In the genomic region with DNA sequence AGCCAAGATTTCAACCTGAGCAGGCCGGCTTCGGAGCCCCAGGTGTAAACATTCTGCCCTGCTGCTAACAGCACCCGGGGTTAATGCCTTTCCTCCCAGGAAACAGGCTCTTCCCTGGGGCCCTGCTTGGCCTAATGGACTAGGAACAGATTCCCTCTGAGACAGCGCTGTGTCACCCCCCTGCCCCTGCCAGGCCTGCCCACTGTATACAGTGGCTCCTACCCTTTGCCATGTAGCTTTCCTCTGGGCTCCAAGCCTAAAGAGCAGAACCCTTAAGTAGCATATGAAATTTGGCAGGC, we compare ENCODE assay signal across 18 cellular contexts. TPM values are rescaled to one million over a fixed set of nuclear protein-coding genes. Genes with fewer than 3 reads are reported as not detected.
"Had no signal": no experiment of that assay in that cellular context is flagged by ENCODE, and none has a peak within 500 bp of the region (broad histone marks: within the 10 kb centered on the region; RNA-seq: fewer than 3 reads in every experiment).

No MANE protein-coding gene starts in this region.

- H3K36me3 ChIP-seq: brain microvascular endothelial cell, gastroesophageal sphincter, neutrophil, thyroid gland, vagina had no signal

- ATAC-seq: activated T-cell treated with anti-CD3 and anti-CD28 coated beads, Interleukin-2, amount 50 U/mL, for 72 hours; gastroesophageal sphincter; left colon; mucosa of descending colon; naive thymus-derived CD8-positive, alpha-beta T cell; right cardiac atrium had no signal

- H3K4me3 ChIP-seq: gastroesophageal sphincter, mucosa of descending colon, SK-N-MC, thyroid gland, vagina had no signal

- H3K27me3 ChIP-seq: thyroid gland, vagina had no signal

- H3K27ac Mint-ChIP-seq: activated CD4-positive, alpha-beta memory T cell treated with anti-CD3 and anti-CD28 coated beads for 36 hours; activated naive CD8-positive, alpha-beta T cell treated with anti-CD3 and anti-CD28 coated beads, Interleukin-2, amount 10 ng/mL, durations not matched to agents 7 days and 5 days; activated T-cell treated with anti-CD3 and anti-CD28 coated beads, Interleukin-2, amount 50 U/mL, for 72 hours; dendritic cell treated with granulocyte-macrophage colony-stimulating factor and Interleukin-4, amounts not matched to agents 40 ng/mL and 50 ng/mL, for 4 days; progenitor cell of endocrine pancreas had no signal

- H3K4me3 Mint-ChIP-seq: activated CD4-positive, alpha-beta memory T cell treated with anti-CD3 and anti-CD28 coated beads for 36 hours; activated naive CD8-positive, alpha-beta T cell treated with anti-CD3 and anti-CD28 coated beads, Interleukin-2, amount 10 ng/mL, durations not matched to agents 7 days and 5 days; activated T-cell treated with anti-CD3 and anti-CD28 coated beads, Interleukin-2, amount 50 U/mL, for 72 hours; dendritic cell treated with granulocyte-macrophage colony-stimulating factor and Interleukin-4, amounts not matched to agents 40 ng/mL and 50 ng/mL, for 4 days; naive thymus-derived CD8-positive, alpha-beta T cell had no signal

- H3K27ac ChIP-seq: brain microvascular endothelial cell, gastroesophageal sphincter, neutrophil, SK-N-MC had no signal

- H3K9me3 ChIP-seq: gastroesophageal sphincter, mucosa of descending colon, neutrophil, thyroid gland, vagina had no signal

- H3K36me3 Mint-ChIP-seq: activated CD4-positive, alpha-beta memory T cell treated with anti-CD3 and anti-CD28 coated beads for 36 hours; activated naive CD8-positive, alpha-beta T cell treated with anti-CD3 and anti-CD28 coated beads, Interleukin-2, amount 10 ng/mL, durations not matched to agents 7 days and 5 days; naive thymus-derived CD8-positive, alpha-beta T cell had no signal

- H3K9me3 Mint-ChIP-seq: activated CD4-positive, alpha-beta memory T cell treated with anti-CD3 and anti-CD28 coated beads for 36 hours; activated naive CD8-positive, alpha-beta T cell treated with anti-CD3 and anti-CD28 coated beads, Interleukin-2, amount 10 ng/mL, durations not matched to agents 7 days and 5 days; activated T-cell treated with anti-CD3 and anti-CD28 coated beads, Interleukin-2, amount 50 U/mL, for 72 hours; dendritic cell treated with granulocyte-macrophage colony-stimulating factor and Interleukin-4, amounts not matched to agents 40 ng/mL and 50 ng/mL, for 4 days; naive thymus-derived CD8-positive, alpha-beta T cell had no signal

- DNase-seq: activated CD4-positive, alpha-beta memory T cell treated with anti-CD3 and anti-CD28 coated beads for 36 hours; activated CD4-positive, alpha-beta T cell treated with anti-CD3 and anti-CD28 coated beads for 1 hour; activated naive CD4-positive, alpha-beta T cell; activated naive CD8-positive, alpha-beta T cell treated with anti-CD3 and anti-CD28 coated beads, Interleukin-2, amount 10 ng/mL, durations not matched to agents 7 days and 5 days; activated T-cell treated with anti-CD3 and anti-CD28 coated beads, Interleukin-2, amount 50 U/mL, for 72 hours; brain microvascular endothelial cell; erythroblast; left colon; mucosa of descending colon; naive thymus-derived CD8-positive, alpha-beta T cell had no signal

- H3K27me3 Mint-ChIP-seq: activated CD4-positive, alpha-beta memory T cell treated with anti-CD3 and anti-CD28 coated beads for 36 hours; naive thymus-derived CD8-positive, alpha-beta T cell had no signal

RNA-seq across cellular contexts. Expression of gene FAIM2, which starts 32.5 kb away (rescaled TPM):
- total RNA-seq: naive thymus-derived CD8-positive, alpha-beta T cell; progenitor cell of endocrine pancreas had no signal
